Comparison of ENCODE assay signal across 8 cellular contexts in genomic region chr18:657311-657997, GRCh38. TPM values are rescaled to one million over a fixed set of nuclear protein-coding genes. Genes with fewer than 3 reads are reported as not detected.
A peak's percentile ranks its signal among the peaks of the same experiment; 100 is the strongest.
DNase-seq lines count a peak whose midpoint lies in the region; ATAC-seq and TF ChIP-seq lines count a peak whose summit lies in the region.

TSS of gene TYMS (plus strand) at chr18:657653. CDS start at chr18:657743, 90 bp downstream.

- DNase-seq in GDM1 (lab: John Stamatoyannopoulos, UW) (peak; percentile 80), IMR-90 (peak; percentile 51), NT2/D1 (ENCODE audit: low read depth, low spot score) (peak; percentile 63), osteocyte (ENCODE audit: extremely low spot score, unreplicated experiment) (no peak), dedifferentiated amniotic fluid mesenchymal stem cell (ENCODE audit: extremely low spot score) (no peak)
- DNase-seq in activated T-helper 1 cell treated with anti-CD3 and anti-CD28 coated beads, Interleukin-12 subunit alpha, Interleukin-12 subunit beta, Interleukin-2, Interleukin-4 antibody, amounts not matched to agents 30 ng/mL and 10 ng/mL and 1 ng/mL, durations not matched to agents 14 hours and 24 hours and 36 hours (ENCODE audit: low spot score): peak; percentile 51

- no peak for TF ChIP-seq EP300 in gastroesophageal sphincter (IDR thresholded peaks at IDR 0.05)

- TF ChIP-seq RAD21 in IMR-90 (IDR thresholded peaks at IDR 0.05; ENCODE audit: low read length): no peak

- intact Hi-C loops in IMR-90 (cut with micrococcal nuclease): loop anchor here (2.0 to 10.0 kb wide), 3 partner anchors 33 to 177 kb away; partner anchors contain the start of gene ENOSF1
- intact Hi-C loops in activated T-helper 1 cell treated with anti-CD3 and anti-CD28 coated beads, Interleukin-12 subunit alpha, Interleukin-12 subunit beta, Interleukin-2, Interleukin-4 antibody, amounts not matched to agents 30 ng/mL and 10 ng/mL and 1 ng/mL, durations not matched to agents 14 hours and 24 hours and 36 hours (cut with micrococcal nuclease): loop anchor here (1.0 to 2.0 kb wide), 2 partner anchors 61 to 499 kb away; partner anchors contain the start of genes CLUL1 and USP14

- ATAC-seq in GM21737 (IDR thresholded peaks at IDR 0.05; ENCODE audit: unreplicated experiment) (peak; percentile 49), IMR-90 (ENCODE audit: low read depth) (peak; percentile 61), gastroesophageal sphincter (peak; percentile 48)

- peak within 1 kb of the TSS; percentile 96 for H3K4me3 Mint-ChIP-seq in activated T-helper 1 cell treated with anti-CD3 and anti-CD28 coated beads, Interleukin-12 subunit alpha, Interleukin-12 subunit beta, Interleukin-2, Interleukin-4 antibody, amounts not matched to agents 30 ng/mL and 10 ng/mL and 1 ng/mL, durations not matched to agents 14 hours and 24 hours and 36 hours
- peak within 1 kb of the TSS; percentile 88 for H3K4me3 Mint-ChIP-seq in osteocyte (ENCODE audit: unreplicated experiment)

- peaks cover 4% of the 10 kb centered on the region for H3K9me3 Mint-ChIP-seq in activated T-helper 1 cell treated with anti-CD3 and anti-CD28 coated beads, Interleukin-12 subunit alpha, Interleukin-12 subunit beta, Interleukin-2, Interleukin-4 antibody, amounts not matched to agents 30 ng/mL and 10 ng/mL and 1 ng/mL, durations not matched to agents 14 hours and 24 hours and 36 hours
- peaks cover 4% of the 10 kb centered on the region for H3K9me3 Mint-ChIP-seq in osteocyte (ENCODE audit: unreplicated experiment)

- peak within 1 kb of the TSS; percentile 84 for H3K4ac ChIP-seq in IMR-90 (ENCODE audit: low read depth, low read length)

- CTCF ChIA-PET in IMR-90 (lab: Yijun Ruan, JAX): interaction anchor here (0.8 to 1.2 kb wide), 2 partner anchors 28 to 85 kb away, joined by 3 to 4 read pairs; no protein-coding TSS in a partner anchor

- in situ Hi-C loops in IMR-90 (cut with MboI; ENCODE audit: low sequenced_read_pairs): no loop called here

- H4K5ac ChIP-seq in IMR-90 (ENCODE audit: low read depth, low read length): no peak within 1 kb of the TSS; the same call in 1 of the 2 replicates

- H3K9ac ChIP-seq in IMR-90 (ENCODE audit: low read depth, low read length): peak within 1 kb of the TSS; percentile 90
- H3K9ac ChIP-seq in NT2/D1 (ENCODE audit: insufficient read length, low read depth): peak within 1 kb of the TSS; percentile 95

- H3K4me3 ChIP-seq in IMR-90 (ENCODE audit: insufficient read depth, low read depth, low read length): peak within 1 kb of the TSS; percentile 90
- peak within 1 kb of the TSS; percentile 90 for H3K4me3 ChIP-seq in NT2/D1 (ENCODE audit: insufficient read length, low read depth)
- peak within 1 kb of the TSS; percentile 51 to 80 for H3K4me3 ChIP-seq in gastroesophageal sphincter

- 0 out of 2 replicates have a peak, but pooled peaks cover 2% of the 10 kb centered on the region for H3K4me1 ChIP-seq in IMR-90 (ENCODE audit: control insufficient read depth, insufficient read depth, low read length)
- no peaks in the 10 kb centered on the region for H3K4me1 ChIP-seq in NT2/D1 (ENCODE audit: insufficient read depth, insufficient read length)
- peaks cover 0 to 19% (median 5%) of the 10 kb centered on the region in 3 donors for H3K4me1 ChIP-seq in gastroesophageal sphincter

- peak within 1 kb of the TSS; percentile 73 for H4K91ac ChIP-seq in IMR-90 (ENCODE audit: insufficient read depth, low read depth, low read length)

- no peak within 1 kb of the TSS for H2BK20ac ChIP-seq in IMR-90 (ENCODE audit: low read depth, low read length)

- H4K20me1 ChIP-seq in IMR-90 (ENCODE audit: insufficient read depth, low read length): no peaks in the 10 kb centered on the region

- H2BK15ac ChIP-seq in IMR-90 (ENCODE audit: low read depth, low read length): peak within 1 kb of the TSS; percentile 79; the same call in 1 of the 3 replicates

- H2AK9ac ChIP-seq in IMR-90 (replicated peaks; ENCODE audit: low read depth, low read length, poor library complexity): peak within 1 kb of the TSS; percentile 94

- dilution Hi-C loops in IMR-90 (cut with HindIII; ENCODE audit: low sequenced_read_pairs, unreplicated experiment): no loop called here

- peak within 1 kb of the TSS; percentile 79 for H3K23ac ChIP-seq in IMR-90 (ENCODE audit: low read depth, low read length)

- peak within 1 kb of the TSS; percentile 88 for H2BK5ac ChIP-seq in IMR-90 (ENCODE audit: low read depth, low read length, poor library complexity, severe bottlenecking)

- H3K36me3 ChIP-seq in IMR-90 (ENCODE audit: control insufficient read depth, insufficient read depth, low read length) (peaks cover 6% of the 10 kb centered on the region), NT2/D1 (ENCODE audit: insufficient read depth, insufficient read length, low read length) (peaks cover 35% of the 10 kb centered on the region), gastroesophageal sphincter (no peaks in the 10 kb centered on the region)

- H2AK5ac ChIP-seq in IMR-90 (ENCODE audit: low read depth, low read length): peak within 1 kb of the TSS; percentile 39; the same call in 1 of the 2 replicates

- peak within 1 kb of the TSS; percentile 80; the same call in 1 of the 2 replicates for H2BK120ac ChIP-seq in IMR-90 (ENCODE audit: low read depth, low read length)

- peak within 1 kb of the TSS; percentile 80 for H3K14ac ChIP-seq in IMR-90 (replicated peaks; ENCODE audit: low read depth, low read length)

- peak within 1 kb of the TSS; percentile 25 for H3K18ac ChIP-seq in IMR-90 (ENCODE audit: low read depth, low read length)

- H3K36me3 Mint-ChIP-seq in activated T-helper 1 cell treated with anti-CD3 and anti-CD28 coated beads, Interleukin-12 subunit alpha, Interleukin-12 subunit beta, Interleukin-2, Interleukin-4 antibody, amounts not matched to agents 30 ng/mL and 10 ng/mL and 1 ng/mL, durations not matched to agents 14 hours and 24 hours and 36 hours (ENCODE audit: low read depth): peaks cover 39% of the 10 kb centered on the region
- H3K36me3 Mint-ChIP-seq in osteocyte (ENCODE audit: unreplicated experiment): peaks cover 7% of the 10 kb centered on the region

- peaks cover 6% of the 10 kb centered on the region for H3K9me1 ChIP-seq in IMR-90 (ENCODE audit: insufficient read depth, low read length)

- peak within 1 kb of the TSS; percentile 99 for H2AFZ ChIP-seq in IMR-90 (replicated peaks; ENCODE audit: low read length, poor library complexity)

- H3K9me3 ChIP-seq in IMR-90 (ENCODE audit: control insufficient read depth, insufficient read depth, low read length): no peaks in the 10 kb centered on the region
- H3K9me3 ChIP-seq in NT2/D1 (ENCODE audit: insufficient read depth, low read length): peaks cover 21% of the 10 kb centered on the region; the same call in 1 of the 2 replicates
- no peaks in the 10 kb centered on the region for H3K9me3 ChIP-seq in gastroesophageal sphincter

- H3K79me1 ChIP-seq in IMR-90 (ENCODE audit: low read depth in 1 of 2, low read length in 2 of 2): peaks cover 19 to 34% of the 10 kb centered on the region in 2 experiments

- TF ChIP-seq POLR2A in IMR-90 (IDR thresholded peaks at IDR 0.05; ENCODE audit: low read depth, low read length): no peak
- no peak for TF ChIP-seq POLR2A in gastroesophageal sphincter (IDR thresholded peaks at IDR 0.05)

- no peaks in the 10 kb centered on the region for H3K27me3 ChIP-seq in IMR-90 (ENCODE audit: control insufficient read depth, insufficient read depth, low read length)
- no peaks in the 10 kb centered on the region for H3K27me3 ChIP-seq in NT2/D1 (ENCODE audit: insufficient read depth, insufficient read length)
- peaks cover 26% of the 10 kb centered on the region for H3K27me3 ChIP-seq in gastroesophageal sphincter

- POLR2A ChIA-PET in IMR-90 (lab: Charles Lee; ENCODE audit: unreplicated experiment): no interaction called here

- H3K4me2 ChIP-seq in IMR-90 (ENCODE audit: low read depth, low read length): peak within 1 kb of the TSS; percentile 83

- H3K27ac ChIP-seq in IMR-90 (ENCODE audit: insufficient read depth, low read length): peak within 1 kb of the TSS; percentile 98
- H3K27ac ChIP-seq in gastroesophageal sphincter: peak within 1 kb of the TSS in 3 of 4 donors; percentile 32 to 75 (median 65)

- H3K4me1 Mint-ChIP-seq in activated T-helper 1 cell treated with anti-CD3 and anti-CD28 coated beads, Interleukin-12 subunit alpha, Interleukin-12 subunit beta, Interleukin-2, Interleukin-4 antibody, amounts not matched to agents 30 ng/mL and 10 ng/mL and 1 ng/mL, durations not matched to agents 14 hours and 24 hours and 36 hours (ENCODE audit: low read depth): peaks cover 39% of the 10 kb centered on the region
- H3K4me1 Mint-ChIP-seq in osteocyte (ENCODE audit: unreplicated experiment): peaks cover 16% of the 10 kb centered on the region

- no peaks in the 10 kb centered on the region for H3K27me3 Mint-ChIP-seq in activated T-helper 1 cell treated with anti-CD3 and anti-CD28 coated beads, Interleukin-12 subunit alpha, Interleukin-12 subunit beta, Interleukin-2, Interleukin-4 antibody, amounts not matched to agents 30 ng/mL and 10 ng/mL and 1 ng/mL, durations not matched to agents 14 hours and 24 hours and 36 hours (ENCODE audit: insufficient read depth)
- no peaks in the 10 kb centered on the region for H3K27me3 Mint-ChIP-seq in osteocyte (ENCODE audit: unreplicated experiment)

- 0% methylated on average over 46 of the region's 79 CpGs; no CpG with 5 or more reads in 1 of the 2 experiments for WGBS in IMR-90 (ENCODE audit: extremely low coverage in 2 of 2, insufficient read length in 1 of 2), 2 experiments
- WGBS in gastroesophageal sphincter (ENCODE audit: low coverage in 1 of 2), 2 donors: 0% methylated on average over 1 of the region's 79 CpGs; no CpG with 5 or more reads in 1 of the 2 donors

- peak within 1 kb of the TSS; percentile 93 for H3K27ac Mint-ChIP-seq in activated T-helper 1 cell treated with anti-CD3 and anti-CD28 coated beads, Interleukin-12 subunit alpha, Interleukin-12 subunit beta, Interleukin-2, Interleukin-4 antibody, amounts not matched to agents 30 ng/mL and 10 ng/mL and 1 ng/mL, durations not matched to agents 14 hours and 24 hours and 36 hours
- peak within 1 kb of the TSS; percentile 76 for H3K27ac Mint-ChIP-seq in osteocyte (ENCODE audit: unreplicated experiment)

- no peak for TF ChIP-seq CTCF in IMR-90 (conservative IDR thresholded peaks at IDR 0.05; ENCODE audit: low read depth, low read length)
- TF ChIP-seq CTCF in gastroesophageal sphincter (IDR thresholded peaks at IDR 0.05): peak in 1 of 4 experiments; percentile 23
- TF ChIP-seq CTCF in osteocyte (IDR thresholded peaks at IDR 0.05): peak; percentile 16

- peak within 1 kb of the TSS; percentile 71 for H3K56ac ChIP-seq in IMR-90 (ENCODE audit: extremely low read depth, insufficient read depth, low read length)

- BruUV-seq in IMR-90 (replicated peaks; lab: Mats Ljungman, UMichigan): no TSS peak

- H4K8ac ChIP-seq in IMR-90 (ENCODE audit: low read depth in 2 of 2, low read length in 2 of 2): peak within 1 kb of the TSS; percentile 82 to 96

RNA-seq across cellular contexts. Expression of gene TYMS, which starts in this region (rescaled TPM):
- total RNA-seq in IMR-90 (2012; rRNA removed) (26.7 and 28.3 TPM in 2 replicates), gastroesophageal sphincter (1 to 10 TPM; 1.1 to 6.1 (median 3.6) TPM), osteocyte (31.0 and 35.7 TPM in 2 replicates)
- polyA plus RNA-seq in IMR-90 (2012; rRNA removed): 92.2 and 96.9 TPM in 2 replicates
- polyA plus RNA-seq in IMR-90 (2012; cell fraction: cytosol; rRNA removed): 43.9 and 50.3 TPM in 2 replicates
- 21.3 and 23.1 TPM in 2 replicates for polyA plus RNA-seq in IMR-90 (2012; cell fraction: nucleus; rRNA removed; ENCODE audit: low replicate concordance)
- 246 and 257 TPM in 2 replicates for total RNA-seq in activated T-helper 1 cell treated with anti-CD3 and anti-CD28 coated beads, Interleukin-12 subunit alpha, Interleukin-12 subunit beta, Interleukin-2, Interleukin-4 antibody, amounts not matched to agents 30 ng/mL and 10 ng/mL and 1 ng/mL, durations not matched to agents 14 hours and 24 hours and 36 hours

Comparison
In these comparisons a context has a peak if more than half of its experiments do, and no peak if none do; other contexts are left out.
1. DNase-seq: peak in GDM1 (single experiment), IMR-90 (single experiment), NT2/D1 (single experiment) and activated T-helper 1 cell treated with anti-CD3 and anti-CD28 coated beads, Interleukin-12 subunit alpha, Interleukin-12 subunit beta, Interleukin-2, Interleukin-4 antibody, amounts not matched to agents 30 ng/mL and 10 ng/mL and 1 ng/mL, durations not matched to agents 14 hours and 24 hours and 36 hours (single experiment); none in osteocyte (single experiment) and dedifferentiated amniotic fluid mesenchymal stem cell (single experiment).
2. Peak in every context shown above with its lines, with median percentiles within 50 percentile points of each other: ATAC-seq and H3K4me3 ChIP-seq.